Comparison of ENCODE assay signal across 10 cellular contexts in the genomic region with DNA sequence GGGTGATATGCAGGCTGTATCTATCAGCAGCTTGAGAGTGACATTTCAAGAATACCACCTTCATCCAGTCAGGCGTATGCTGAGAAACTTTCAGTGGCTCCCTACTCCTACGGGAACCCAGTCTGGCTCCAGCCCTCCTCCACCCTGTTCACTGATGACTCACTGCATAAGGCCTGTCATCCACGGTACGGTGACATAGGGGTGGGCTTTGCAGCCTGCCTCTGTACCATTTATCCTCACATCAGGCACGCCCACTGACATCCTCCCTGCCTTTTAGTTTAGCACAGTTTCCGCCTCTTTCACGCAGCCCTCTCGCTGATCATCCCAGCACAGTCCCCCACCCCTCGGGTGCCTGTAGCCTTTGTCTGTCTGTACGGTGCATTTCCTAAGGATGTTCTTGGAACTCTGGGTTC. TPM values are rescaled to one million over a fixed set of nuclear protein-coding genes. Genes with fewer than 3 reads are reported as not detected.
A peak's percentile ranks its signal among the peaks of the same experiment; 100 is the strongest.
DNase-seq lines count a peak whose midpoint lies in the region; ATAC-seq and TF ChIP-seq lines count a peak whose summit lies in the region.
"Had no signal": no experiment of that assay in that cellular context is flagged by ENCODE, and none has a peak within 500 bp of the region (broad histone marks: within the 10 kb centered on the region; RNA-seq: fewer than 3 reads in every experiment).

No MANE protein-coding gene starts in this region.

- H3K4me2 ChIP-seq in Karpas-422 (ENCODE audit: low read depth, low read length, poor library complexity, severe bottlenecking), result no peak overlapping the region

- no peaks in the 10 kb centered on the region for H3K36me3 ChIP-seq in Karpas-422 (ENCODE audit: insufficient read depth, low read length)
- H3K36me3 ChIP-seq: right lobe of liver had no signal

- no peaks in the 10 kb centered on the region for H3K9me3 ChIP-seq in Karpas-422 (ENCODE audit: low read length)
- H3K9me3 ChIP-seq: right lobe of liver had no signal

- H3K79me2 ChIP-seq in Karpas-422 (ENCODE audit: low read length), result no peaks in the 10 kb centered on the region

- H3K27ac ChIP-seq in Karpas-422 (ENCODE audit: low read length), result no peak overlapping the region
- H3K27ac ChIP-seq: right lobe of liver had no signal

- no peaks in the 10 kb centered on the region for H3K4me1 ChIP-seq in Karpas-422 (ENCODE audit: low read length)
- H3K4me1 ChIP-seq: right lobe of liver had no signal

- H4K20me1 ChIP-seq in Karpas-422 (ENCODE audit: insufficient read depth, low read depth, low read length), result no peaks in the 10 kb centered on the region

- no peak overlapping the region for H3K4me3 ChIP-seq in choroid plexus epithelial cell (ENCODE audit: low read depth, low read length)
- no peak overlapping the region for H3K4me3 ChIP-seq in Karpas-422 (ENCODE audit: low read length)
- H3K4me3 ChIP-seq: right lobe of liver had no signal

- no peaks in the 10 kb centered on the region for H3K9me2 ChIP-seq in Karpas-422 (replicated peaks; ENCODE audit: insufficient read depth, low read length)

- peak; percentile 52 for DNase-seq in COLO829 (ENCODE audit: low spot score)
- peak; percentile 50 to 63 for DNase-seq in activated CD4-positive, alpha-beta T cell treated with anti-CD3 and anti-CD28 coated beads, Interleukin-2, amount 50 U/mL, for 4 hours
- peak; percentile 36 for DNase-seq in choroid plexus epithelial cell (ENCODE audit: low read depth)
- peak; percentile 39 for DNase-seq in stimulated activated CD4-positive, alpha-beta T cell treated with anti-CD3 and anti-CD28 coated beads, Interleukin-12 subunit alpha, Interleukin-12 subunit beta, amount 100 ng/mL, for 4 hours
- DNase-seq in HT-29 (ENCODE audit: low spot score), result no peak
- DNase-seq in Karpas-422, result no peak
- DNase-seq: DMS 273 treated with DMSO at 0.1 percent for 48 hours had no signal

- no peak overlapping the region for H2AFZ ChIP-seq in Karpas-422 (ENCODE audit: low read length)

- no peak for ATAC-seq in HG02852 (IDR thresholded peaks at IDR 0.05; ENCODE audit: unreplicated experiment)
- ATAC-seq in HG03354 (IDR thresholded peaks at IDR 0.05; ENCODE audit: poor library complexity, severe bottlenecking, unreplicated experiment), result no peak
- ATAC-seq: right lobe of liver had no signal

- no peak overlapping the region for H3K9ac ChIP-seq in Karpas-422 (ENCODE audit: low read length)

- no peak for TF ChIP-seq CTCF in choroid plexus epithelial cell (conservative IDR thresholded peaks at IDR 0.05; ENCODE audit: low read depth, low read length)

- no peaks in the 10 kb centered on the region for H3K27me3 ChIP-seq in Karpas-422 (ENCODE audit: low read length)
- H3K27me3 ChIP-seq: right lobe of liver had no signal

RNA-seq across cellular contexts. Expression of gene PXYLP1, which starts 11.7 kb away (rescaled TPM):
- 6.2 and 9.7 TPM in 2 replicates for total RNA-seq in HT-29 (2014; rRNA removed; shearing (Covaris generic))
- total RNA-seq in Karpas-422 (2014; rRNA removed; shearing (Covaris generic); ENCODE audit: low replicate concordance), result 1.7 and 4.6 TPM in 2 replicates

Comparison
In these comparisons a context has a peak if more than half of its experiments do, and no peak if none do; other contexts are left out.
1. DNase-seq: peak in COLO829 (single experiment), activated CD4-positive, alpha-beta T cell treated with anti-CD3 and anti-CD28 coated beads, Interleukin-2, amount 50 U/mL, for 4 hours (2 of 2), choroid plexus epithelial cell (single experiment) and stimulated activated CD4-positive, alpha-beta T cell treated with anti-CD3 and anti-CD28 coated beads, Interleukin-12 subunit alpha, Interleukin-12 subunit beta, amount 100 ng/mL, for 4 hours (single experiment); none in HT-29 (single experiment) and Karpas-422 (single experiment).